In genomic region chr10:96512524-96512991, GRCh38 we compare ENCODE assay signal across 8 cellular contexts. TPM values are rescaled to one million over a fixed set of nuclear protein-coding genes. Genes with fewer than 3 reads are reported as not detected.
A peak's percentile ranks its signal among the peaks of the same experiment; 100 is the strongest.
DNase-seq lines count a peak whose midpoint lies in the region; ATAC-seq, FAIRE-seq and TF ChIP-seq lines count a peak whose summit lies in the region.

No MANE protein-coding gene starts in this region.

- no peaks in the 10 kb centered on the region for H3K36me3 Mint-ChIP-seq in CD4-positive, alpha-beta memory T cell
- H3K36me3 Mint-ChIP-seq in stimulated activated memory B cell treated with anti-CD40 and anti-IgM and Interleukin-4, amounts not matched to agents 10 μg/mL and 1 μg/mL and 100 μg/mL, for 72 hours: no peaks in the 10 kb centered on the region

- peaks cover 23% of the 10 kb centered on the region for H3K4me1 ChIP-seq in CD4-positive, alpha-beta memory T cell (ENCODE audit: insufficient read depth, low read length)
- H3K4me1 ChIP-seq in K562 (replicated peaks in 1 of 2; ENCODE audit: control insufficient read depth in 2 of 2, insufficient read depth in 2 of 2, low read length in 2 of 2) (peaks cover 4 to 21% of the 10 kb centered on the region in 2 experiments; a peak in 4 of 5 replicates), iPS-20b (ENCODE audit: insufficient read depth, low read length) (peaks cover 26% of the 10 kb centered on the region)

- BruUV-seq in K562 (replicated peaks; lab: Mats Ljungman, UMichigan): no TSS peak

- TF ChIP-seq CTCF in K562 (IDR thresholded peaks at IDR 0.05 in 2 of 3, conservative IDR thresholded peaks at IDR 0.05 in 1 of 3; ENCODE audit: insufficient read depth in 2 of 3, low read depth in 1 of 3, low read length in 3 of 3): no peak

- no peaks in the 10 kb centered on the region for H3K9me3 ChIP-seq in CD4-positive, alpha-beta memory T cell (ENCODE audit: control insufficient read depth in 1 of 2, low read length in 2 of 2)
- H3K9me3 ChIP-seq in K562 (replicated peaks; ENCODE audit: control insufficient read depth, insufficient read depth, low read depth, low read length) (no peaks in the 10 kb centered on the region), iPS-20b (ENCODE audit: insufficient read depth, low read depth, low read length) (no peaks in the 10 kb centered on the region)

- H3K9ac ChIP-seq in K562 (ENCODE audit: insufficient read depth in 1 of 2, low read depth in 2 of 2, low read length in 2 of 2) (no peak overlapping the region), iPS-20b (ENCODE audit: low read depth, low read length) (no peak overlapping the region; the same call in 1 of the 2 replicates)

- POLR2A ChIA-PET in CD4-positive, alpha-beta memory T cell (lab: Charles Lee; ENCODE audit: partially characterized antibody): interaction anchor here (1.5 kb wide), 1 partner anchor 69 kb away, joined by 3 read pairs; no protein-coding TSS in a partner anchor
- POLR2A ChIA-PET in K562 (lab: Yijun Ruan, JAX): interaction anchor here (0.5 kb wide), 1 partner anchor 1159 kb away, joined by 3 read pairs; no protein-coding TSS in a partner anchor

- DNase-seq in CD4-positive, alpha-beta memory T cell: peak in 1 of 5 donors; percentile 6
- no peak for DNase-seq in K562 (ENCODE audit: extremely low read depth in 1 of 4, low spot score in 3 of 4)
- DNase-seq in NCI-H2081 treated with DMSO at 0.1 percent for 48 hours (lab: John Stamatoyannopoulos, UW): no peak

- intact Hi-C loops in CD4-positive, alpha-beta memory T cell (cut with micrococcal nuclease): loop anchor here (5.0 kb wide), 2 partner anchors 75 to 135 kb away; partner anchors contain the start of gene TM9SF3
- intact Hi-C loops in K562 (cut with micrococcal nuclease): loop anchor here (5.0 to 10.0 kb wide), 2 partner anchors 102 to 115 kb away; no protein-coding TSS in a partner anchor

- TF ChIP-seq RAD21 in Ishikawa (IDR thresholded peaks at IDR 0.05; ENCODE audit: low read depth) (no peak), K562 (CRISPR knock-in tag; conservative IDR thresholded peaks at IDR 0.05 in 1 of 2, IDR thresholded peaks at IDR 0.05 in 1 of 2) (no peak)

- H3K27me3 Mint-ChIP-seq in CD4-positive, alpha-beta memory T cell: peaks cover 4 to 6% of the 10 kb centered on the region in 2 donors
- no peaks in the 10 kb centered on the region for H3K27me3 Mint-ChIP-seq in stimulated activated memory B cell treated with anti-CD40 and anti-IgM and Interleukin-4, amounts not matched to agents 10 μg/mL and 1 μg/mL and 100 μg/mL, for 72 hours

- H3K4me3 ChIP-seq in CD4-positive, alpha-beta memory T cell (ENCODE audit: low read length in 2 of 2): peak overlapping the region in 1 of 2 donors; percentile 55
- no peak overlapping the region for H3K4me3 ChIP-seq in K562
- peak overlapping the region; percentile 65; the same call in 1 of the 2 replicates for H3K4me3 ChIP-seq in iPS-20b (ENCODE audit: low read length)

- H3K36me3 ChIP-seq in CD4-positive, alpha-beta memory T cell (ENCODE audit: insufficient read depth, low read length): no peaks in the 10 kb centered on the region
- H3K36me3 ChIP-seq in K562 (ENCODE audit: control insufficient read depth, insufficient read depth, low read length): no peaks in the 10 kb centered on the region
- no peaks in the 10 kb centered on the region for H3K36me3 ChIP-seq in iPS-20b (ENCODE audit: insufficient read depth, low read depth, low read length)

- in situ Hi-C loops in K562 (cut with MboI): no loop called here

- no peak for TF ChIP-seq POLR2A in K562 (conservative IDR thresholded peaks at IDR 0.05)

- peaks cover 10 to 23% (median 16%) of the 10 kb centered on the region in 4 donors for H3K4me1 Mint-ChIP-seq in CD4-positive, alpha-beta memory T cell
- H3K4me1 Mint-ChIP-seq in stimulated activated memory B cell treated with anti-CD40 and anti-IgM and Interleukin-4, amounts not matched to agents 10 μg/mL and 1 μg/mL and 100 μg/mL, for 72 hours: peaks cover 36% of the 10 kb centered on the region

- no peaks in the 10 kb centered on the region for H3K9me3 Mint-ChIP-seq in CD4-positive, alpha-beta memory T cell
- no peaks in the 10 kb centered on the region for H3K9me3 Mint-ChIP-seq in stimulated activated memory B cell treated with anti-CD40 and anti-IgM and Interleukin-4, amounts not matched to agents 10 μg/mL and 1 μg/mL and 100 μg/mL, for 72 hours

- 29% methylated on average over 22 of the region's 39 CpGs for WGBS in K562 (ENCODE audit: insufficient coverage, low coverage, missing lambda C conversion rate)

- CTCF ChIA-PET in CD4-positive, alpha-beta memory T cell (lab: Charles Lee; ENCODE audit: partially characterized antibody): interaction anchor here (1.4 to 1.7 kb wide), 2 partner anchors 14 kb away, joined by 4 to 7 read pairs; no protein-coding TSS in a partner anchor
- CTCF ChIA-PET in K562 (lab: Yijun Ruan, JAX; ENCODE audit: low intra/inter-chr PET ratio): interaction anchor here (0.6 to 0.7 kb wide), 2 partner anchors 116 to 122 kb away, joined by 3 read pairs; no protein-coding TSS in a partner anchor

- H2AFZ ChIP-seq in K562 (ENCODE audit: low read depth, low read length): no peak overlapping the region

- 0 out of 2 replicates have a peak, but pooled peaks cover 8% of the 10 kb centered on the region for H4K20me1 ChIP-seq in K562 (replicated peaks; ENCODE audit: control insufficient read depth, insufficient read depth, low read length)

- H3K9me1 ChIP-seq in K562 (ENCODE audit: control insufficient read depth, insufficient read depth, low read length): no peaks in the 10 kb centered on the region

- no peak for FAIRE-seq in K562 (lab: Jason Lieb, UNC)

- H3K27ac Mint-ChIP-seq in CD4-positive, alpha-beta memory T cell: peak overlapping the region in 2 of 7 donors; percentile 4 to 67
- H3K27ac Mint-ChIP-seq in stimulated activated memory B cell treated with anti-CD40 and anti-IgM and Interleukin-4, amounts not matched to agents 10 μg/mL and 1 μg/mL and 100 μg/mL, for 72 hours: no peak overlapping the region

- TF ChIP-seq EP300 in Ishikawa (IDR thresholded peaks at IDR 0.05; ENCODE audit: borderline replicate concordance): no peak
- TF ChIP-seq EP300 in K562 (IDR thresholded peaks at IDR 0.05; ENCODE audit: low read length): no peak

- H3K79me2 ChIP-seq in K562 (ENCODE audit: control insufficient read depth, insufficient read depth, low read length): no peaks in the 10 kb centered on the region

- H3K4me2 ChIP-seq in K562 (ENCODE audit: insufficient read depth, low read length): no peak overlapping the region

- ATAC-seq in K562 (no peak), GM19328 (IDR thresholded peaks at IDR 0.05; ENCODE audit: unreplicated experiment) (no peak)
- ATAC-seq in stimulated activated memory B cell treated with anti-CD40 and anti-IgM and Interleukin-4, amounts not matched to agents 10 μg/mL and 1 μg/mL and 100 μg/mL, for 72 hours: no peak
- no peak for ATAC-seq in activated CD4-positive, CD25-positive, alpha-beta regulatory T cell treated with anti-CD3 and anti-CD28 coated beads, Interleukin-2, amount 50 U/mL, for 24 hours

- peak overlapping the region; percentile 78 to 86 (median 82) for H3K4me3 Mint-ChIP-seq in CD4-positive, alpha-beta memory T cell
- peak overlapping the region; percentile 79 for H3K4me3 Mint-ChIP-seq in stimulated activated memory B cell treated with anti-CD40 and anti-IgM and Interleukin-4, amounts not matched to agents 10 μg/mL and 1 μg/mL and 100 μg/mL, for 72 hours

- H3K27ac ChIP-seq in CD4-positive, alpha-beta memory T cell (ENCODE audit: low read depth, low read length): no peak overlapping the region
- H3K27ac ChIP-seq in K562 (ENCODE audit: extremely low read depth, low read depth, low read length) (no peak overlapping the region), iPS-20b (ENCODE audit: low read length) (no peak overlapping the region)

- H3K27me3 ChIP-seq in CD4-positive, alpha-beta memory T cell (ENCODE audit: insufficient read depth, low read length): peaks cover 10% of the 10 kb centered on the region
- H3K27me3 ChIP-seq in K562 (ENCODE audit: control insufficient read depth in 2 of 2, insufficient read depth in 2 of 2, low read length in 2 of 2) (peaks cover 0 to 30% of the 10 kb centered on the region in 2 experiments; a peak in 3 of 5 replicates), iPS-20b (ENCODE audit: insufficient read depth, low read length) (peaks cover 68% of the 10 kb centered on the region)

TF ChIP-seq in Ishikawa, 13 proteins besides CTCF, POLR2A, EP300 and RAD21 (continues in another document):
- TF ChIP-seq TCF12 (IDR thresholded peaks at IDR 0.05; ENCODE audit: low read depth) (no peak), MAX (IDR thresholded peaks at IDR 0.05) (peak; percentile 67; the same call in 1 of the 2 replicates)

RNA-seq across cellular contexts. Expression of gene TLL2, which starts 1.2 kb away (rescaled TPM):
- total RNA-seq in CD4-positive, alpha-beta memory T cell: under 1 TPM in 1 of 2 experiments, not detected in 1; 0.17 TPM
- under 1 TPM in 1 of 2 donors, not detected in 1; 0.03 TPM for polyA plus RNA-seq in CD4-positive, alpha-beta memory T cell
- total RNA-seq in K562 (2011; cell fraction: chromatin; rRNA removed; ENCODE audit: low replicate concordance): not detected in 2 replicates
- not detected in 2 replicates for total RNA-seq in K562 (2011; cell fraction: nucleolus; rRNA removed)
- not detected in 2 replicates for total RNA-seq in K562 (2011; cell fraction: nucleoplasm; rRNA removed)
- not detected in 2 replicates for total RNA-seq in K562 (2014; rRNA removed)
- not detected in 2 replicates for total RNA-seq in K562 (2014; rRNA removed; fragmentation: Illumina TruSeq; extraction: Trizol)
- total RNA-seq in K562 (2015; rRNA removed; fragmentation: Illumina TruSeq; extraction: Trizol): not detected in 2 replicates
- total RNA-seq in K562 (2021): 0.09 TPM in 1 of 2 replicates, not detected in the other
- polyA plus RNA-seq in K562 (2011; rRNA removed): not detected in 2 replicates
- polyA plus RNA-seq in K562 (2011; cell fraction: cytosol; rRNA removed): 0.01 and 0.06 TPM in 2 replicates
- 0.03 TPM in 1 of 2 replicates, not detected in the other for polyA plus RNA-seq in K562 (2011; cell fraction: nucleus; rRNA removed)
- polyA plus RNA-seq in K562 (2012): not detected in 2 replicates
- not detected in 2 replicates for polyA plus RNA-seq in K562 (2014; fragmentation: Illumina TruSeq; extraction: Trizol)
- not detected for polyA plus RNA-seq in K562 (2014; fragmentation: Nextera tagmentation; extraction: Ambion mirVana)
- not detected in 2 replicates for polyA plus RNA-seq in K562 (2014; rRNA removed)
- polyA minus RNA-seq in K562 (2011; rRNA and poly(A)+ RNA removed): 0.18 TPM in 1 of 2 replicates, not detected in the other
- not detected in 2 replicates for polyA minus RNA-seq in K562 (2011; cell fraction: cytosol; rRNA and poly(A)+ RNA removed)
- not detected in 2 replicates for polyA minus RNA-seq in K562 (2011; cell fraction: nucleus; rRNA and poly(A)+ RNA removed)
